ENCODE assay signal across 12 cellular contexts in the genomic region with DNA sequence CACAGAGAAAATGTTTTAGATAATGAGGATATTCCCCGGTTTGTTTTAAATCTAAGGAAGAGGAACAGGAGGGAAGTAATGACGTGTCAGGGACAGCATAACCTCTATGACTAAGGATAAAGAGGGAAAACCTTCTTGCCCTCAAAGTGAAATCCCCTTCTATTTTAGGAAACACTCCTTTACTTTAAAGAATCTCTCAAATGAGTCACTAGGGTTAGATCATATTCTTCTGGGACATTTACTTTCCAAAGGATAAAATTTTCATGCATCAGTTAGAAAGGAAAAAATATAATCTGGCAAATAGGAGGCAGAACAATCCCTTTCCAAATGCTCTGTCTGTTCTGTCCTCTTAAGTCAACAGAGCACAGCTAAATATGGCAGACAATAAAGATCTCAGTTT. TPM values are rescaled to one million over a fixed set of nuclear protein-coding genes. Genes with fewer than 3 reads are reported as not detected.
DNase-seq lines count a peak whose midpoint lies in the region; ATAC-seq, FAIRE-seq and TF ChIP-seq lines count a peak whose summit lies in the region.
"Had no signal": no experiment of that assay in that cellular context is flagged by ENCODE, and none has a peak within 500 bp of the region (broad histone marks: within the 10 kb centered on the region; RNA-seq: fewer than 3 reads in every experiment).

No MANE protein-coding gene starts in this region.

- no peak overlapping the region for H3K27ac Mint-ChIP-seq in MCF 10A (ENCODE audit: low read depth, unreplicated experiment)
- H3K27ac Mint-ChIP-seq in effector memory CD8-positive, alpha-beta T cell: no peak overlapping the region
- H3K27ac Mint-ChIP-seq: activated naive CD4-positive, alpha-beta T cell treated with anti-CD3 and anti-CD28 coated beads for 36 hours; B cell; stimulated activated naive B cell treated with anti-CD40 and anti-IgM and Interleukin-4, amounts not matched to agents 10 μg/mL and 1 μg/mL and 100 μg/mL, for 72 hours had no signal

- peak overlapping the region in 1 of 2 donors; percentile 36 for H3K27ac ChIP-seq in breast epithelium

- no peaks in the 10 kb centered on the region for H3K9me3 ChIP-seq in breast epithelium

- H3K36me3 Mint-ChIP-seq in MCF 10A (ENCODE audit: insufficient read depth, unreplicated experiment): no peaks in the 10 kb centered on the region
- no peaks in the 10 kb centered on the region for H3K36me3 Mint-ChIP-seq in effector memory CD8-positive, alpha-beta T cell (ENCODE audit: insufficient read depth)

- no peak overlapping the region for H3K4me3 Mint-ChIP-seq in MCF 10A (ENCODE audit: unreplicated experiment)
- H3K4me3 Mint-ChIP-seq in effector memory CD8-positive, alpha-beta T cell: no peak overlapping the region
- H3K4me3 Mint-ChIP-seq: activated naive CD4-positive, alpha-beta T cell treated with anti-CD3 and anti-CD28 coated beads for 36 hours; B cell; stimulated activated naive B cell treated with anti-CD40 and anti-IgM and Interleukin-4, amounts not matched to agents 10 μg/mL and 1 μg/mL and 100 μg/mL, for 72 hours had no signal

- POLR2A ChIA-PET in MCF 10A (lab: Yijun Ruan, JAX): interaction anchor here (1.1 kb wide), 1 partner anchor 13 kb away, joined by 3 read pairs; no protein-coding TSS in a partner anchor

- ATAC-seq in GM21529 (IDR thresholded peaks at IDR 0.05; ENCODE audit: unreplicated experiment): no peak
- ATAC-seq in effector memory CD8-positive, alpha-beta T cell (replicated peaks): no peak
- ATAC-seq: stimulated activated naive B cell treated with anti-CD40 and anti-IgM and Interleukin-4, amounts not matched to agents 10 μg/mL and 1 μg/mL and 100 μg/mL, for 72 hours had no signal

- TF ChIP-seq CTCF in MCF 10A (IDR thresholded peaks at IDR 0.05; ENCODE audit: unreplicated experiment) (no peak), breast epithelium (IDR thresholded peaks at IDR 0.05) (no peak)

- CTCF ChIA-PET in MCF 10A (lab: Yijun Ruan, JAX): no interaction called here

- no peaks in the 10 kb centered on the region for H3K36me3 ChIP-seq in breast epithelium

- DNase-seq in MCF 10A (ENCODE audit: unreplicated experiment) (peak; percentile 66), breast epithelium (ENCODE audit: low spot score in 2 of 2) (no peak), amniotic epithelial cell (ENCODE audit: low read depth) (peak; percentile 42), glomerular visceral epithelial cell (ENCODE audit: extremely low spot score) (peak; percentile 82), urothelium cell line (ENCODE audit: low spot score) (peak; percentile 64), mucosa of gallbladder (ENCODE audit: low spot score) (no peak)
- DNase-seq in effector memory CD8-positive, alpha-beta T cell: no peak
- DNase-seq: activated naive CD4-positive, alpha-beta T cell treated with anti-CD3 and anti-CD28 coated beads for 36 hours; NCI-H1105; stimulated activated naive B cell treated with anti-CD40 and anti-IgM and Interleukin-4, amounts not matched to agents 10 μg/mL and 1 μg/mL and 100 μg/mL, for 72 hours had no signal

- no peaks in the 10 kb centered on the region for H3K9me3 Mint-ChIP-seq in MCF 10A (ENCODE audit: unreplicated experiment)
- peaks cover 0 to 2% of the 10 kb centered on the region in 2 donors for H3K9me3 Mint-ChIP-seq in effector memory CD8-positive, alpha-beta T cell
- H3K9me3 Mint-ChIP-seq: activated naive CD4-positive, alpha-beta T cell treated with anti-CD3 and anti-CD28 coated beads for 36 hours had no signal

- peak; percentile 40 for FAIRE-seq in urothelium cell line (lab: Jason Lieb, UNC)

- H3K27me3 Mint-ChIP-seq in MCF 10A (ENCODE audit: insufficient read depth, unreplicated experiment): peaks cover 25% of the 10 kb centered on the region
- H3K27me3 Mint-ChIP-seq in effector memory CD8-positive, alpha-beta T cell: no peaks in the 10 kb centered on the region
- H3K27me3 Mint-ChIP-seq: stimulated activated naive B cell treated with anti-CD40 and anti-IgM and Interleukin-4, amounts not matched to agents 10 μg/mL and 1 μg/mL and 100 μg/mL, for 72 hours had no signal

- no peaks in the 10 kb centered on the region for H3K4me1 ChIP-seq in breast epithelium

- no peak for TF ChIP-seq POLR2A in breast epithelium (IDR thresholded peaks at IDR 0.05)

- no peaks in the 10 kb centered on the region for H3K27me3 ChIP-seq in breast epithelium

- no peak overlapping the region for H3K4me3 ChIP-seq in breast epithelium

- intact Hi-C loops in MCF 10A (cut with micrococcal nuclease) (no loop called here), breast epithelium (cut with DNase I; ENCODE audit: low total_unique reads) (loop anchor here (10.0 kb wide), 1 partner anchor 325 kb away; no protein-coding TSS in a partner anchor)

- no TSS peak for BruUV-seq in MCF 10A (replicated peaks; lab: Mats Ljungman, UMichigan)

- peaks cover 16% of the 10 kb centered on the region for H3K4me1 Mint-ChIP-seq in MCF 10A (ENCODE audit: insufficient read depth, unreplicated experiment)
- no peaks in the 10 kb centered on the region for H3K4me1 Mint-ChIP-seq in effector memory CD8-positive, alpha-beta T cell (ENCODE audit: low read depth in 2 of 2)

RNA-seq across cellular contexts. Expression of a gene that starts 43.2 kb away (rescaled TPM):
- 64.3 and 69.4 TPM in 2 replicates for total RNA-seq in MCF 10A (2022)
- 10 to 100 TPM; 31.5 to 96.2 (median 59.7) TPM for total RNA-seq in breast epithelium
- 45.1 TPM for total RNA-seq in mucosa of gallbladder

Comparison
In these comparisons a context has a peak if more than half of its experiments do, and no peak if none do; other contexts are left out.
1. DNase-seq: peak in MCF 10A (single experiment), amniotic epithelial cell (single experiment), glomerular visceral epithelial cell (single experiment) and urothelium cell line (single experiment); none in breast epithelium (0 of 2), mucosa of gallbladder (single experiment) and effector memory CD8-positive, alpha-beta T cell (0 of 3).